In the genomic region with DNA sequence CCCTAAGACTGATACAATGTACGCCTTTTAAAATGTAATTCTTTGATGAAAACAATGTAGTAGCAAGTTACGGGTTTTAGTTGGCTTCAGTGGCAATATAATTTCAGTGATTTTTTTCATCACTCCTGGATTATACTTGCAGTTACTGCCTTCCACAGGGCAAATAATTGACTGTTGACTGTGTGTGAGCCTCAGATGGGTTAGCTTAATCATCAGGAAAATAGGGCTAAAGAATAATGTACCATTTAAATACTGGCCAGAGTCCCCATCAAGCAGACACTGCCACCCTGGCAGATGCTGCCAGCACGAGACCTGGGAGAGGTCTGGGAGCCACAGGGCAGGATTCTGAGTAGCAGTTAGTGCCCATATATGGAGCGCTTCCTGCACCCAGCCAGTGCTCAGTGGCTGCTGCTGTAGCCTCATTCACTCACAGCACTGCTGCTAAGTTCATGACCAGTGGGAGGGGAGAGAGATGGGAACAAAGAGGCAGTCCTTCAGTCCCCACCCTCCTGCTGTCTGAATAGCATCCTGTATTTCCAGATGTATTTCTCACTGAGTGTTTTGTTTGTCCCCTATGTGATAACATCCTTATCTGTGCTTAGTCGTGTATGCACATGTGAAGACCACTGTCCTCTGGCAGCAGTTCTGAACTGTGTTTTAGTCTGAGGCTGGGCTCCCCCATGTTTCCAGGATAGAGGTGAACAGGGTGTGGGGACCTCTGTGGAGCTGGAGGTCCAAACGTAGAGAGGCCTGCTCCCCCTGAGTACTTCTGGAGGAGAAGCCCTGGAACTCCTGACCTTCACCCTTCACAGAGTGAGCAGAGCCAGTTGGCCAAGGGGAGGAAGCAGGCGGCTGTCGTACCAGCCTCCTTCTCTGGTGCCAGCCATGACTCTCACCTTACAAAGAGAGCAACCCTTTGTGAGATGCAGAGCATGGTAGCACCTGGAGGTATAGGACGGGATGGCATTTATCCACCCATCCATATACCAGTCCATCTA, we compare ENCODE assay signal across 10 cellular contexts.
DNase-seq lines count a peak whose midpoint lies in the region; TF ChIP-seq lines count a peak whose summit lies in the region.
"Had no signal": no experiment of that assay in that cellular context is flagged by ENCODE, and none has a peak within 500 bp of the region (broad histone marks: within the 10 kb centered on the region; RNA-seq: fewer than 3 reads in every experiment).

No MANE protein-coding gene starts in this region.

- BruUV-seq in Caco-2 (replicated peaks; lab: Mats Ljungman, UMichigan) (no TSS peak), OCI-LY7 (replicated peaks; lab: Mats Ljungman, UMichigan) (no TSS peak)

- no peaks in the 10 kb centered on the region for H4K20me1 ChIP-seq in OCI-LY7 (ENCODE audit: insufficient read depth, low read length)

- H3K4me2 ChIP-seq in OCI-LY7 (ENCODE audit: low read length) = no peak overlapping the region

- intact Hi-C loops in Caco-2 (cut with micrococcal nuclease; ENCODE audit: unreplicated experiment) = no loop called here
- intact Hi-C loops in OCI-LY7 (cut with micrococcal nuclease; ENCODE audit: unreplicated experiment) = loop anchor here (5.0 kb wide), 1 partner anchor 72 kb away; no protein-coding TSS in a partner anchor

- H3K4me1 ChIP-seq in Caco-2 = no peaks in the 10 kb centered on the region
- H3K4me1 ChIP-seq in OCI-LY7 (ENCODE audit: insufficient read depth, low read length, poor library complexity, severe bottlenecking) = peaks cover 21% of the 10 kb centered on the region
- H3K4me1 ChIP-seq: vagina had no signal

- no peak overlapping the region for H3K27ac ChIP-seq in OCI-LY7 (ENCODE audit: low read depth, low read length, poor library complexity, severe bottlenecking)
- H3K27ac ChIP-seq: vagina had no signal

- no peaks in the 10 kb centered on the region for H3K79me2 ChIP-seq in OCI-LY7 (ENCODE audit: insufficient read depth, low read depth, low read length)

- H2AFZ ChIP-seq in OCI-LY7 (ENCODE audit: low read length) = no peak overlapping the region

- no peaks in the 10 kb centered on the region for H3K27me3 Mint-ChIP-seq in activated CD4-positive, alpha-beta T cell treated with anti-CD3 and anti-CD28 coated beads, Interleukin-2, amount 10 ng/mL, durations not matched to agents 7 days and 5 days
- H3K27me3 Mint-ChIP-seq in glutamatergic neuron (ENCODE audit: unreplicated experiment) (peaks cover 2% of the 10 kb centered on the region), Caco-2 (ENCODE audit: insufficient read depth, unreplicated experiment) (no peaks in the 10 kb centered on the region)

- H3K9me3 Mint-ChIP-seq in activated CD4-positive, alpha-beta T cell treated with anti-CD3 and anti-CD28 coated beads, Interleukin-2, amount 10 ng/mL, durations not matched to agents 7 days and 5 days = no peaks in the 10 kb centered on the region
- H3K9me3 Mint-ChIP-seq in glutamatergic neuron (ENCODE audit: unreplicated experiment) = peaks cover 7% of the 10 kb centered on the region
- peaks cover 11% of the 10 kb centered on the region for H3K9me3 Mint-ChIP-seq in Caco-2 (ENCODE audit: unreplicated experiment)

- H3K9me2 ChIP-seq in OCI-LY7 (ENCODE audit: insufficient read depth, low read length) = no peaks in the 10 kb centered on the region

- H3K36me3 Mint-ChIP-seq in activated CD4-positive, alpha-beta T cell treated with anti-CD3 and anti-CD28 coated beads, Interleukin-2, amount 10 ng/mL, durations not matched to agents 7 days and 5 days (ENCODE audit: low read depth) = peaks cover 6% of the 10 kb centered on the region
- H3K36me3 Mint-ChIP-seq in glutamatergic neuron (ENCODE audit: unreplicated experiment) (no peaks in the 10 kb centered on the region), Caco-2 (ENCODE audit: insufficient read depth, unreplicated experiment) (no peaks in the 10 kb centered on the region)

- POLR2A ChIA-PET in activated CD4-positive, alpha-beta T cell treated with anti-CD3 and anti-CD28 coated beads, Interleukin-2, amount 10 ng/mL, durations not matched to agents 7 days and 5 days (lab: Charles Lee) = no interaction called here
- POLR2A ChIA-PET in Caco-2 (lab: Charles Lee) = no interaction called here
- POLR2A ChIA-PET in OCI-LY7 (lab: Charles Lee) = interaction anchor here (0.6 to 1.3 kb wide), 2 partner anchors 100 to 485 kb away, joined by 3 to 7 read pairs; no protein-coding TSS in a partner anchor

- TF ChIP-seq CTCF in glutamatergic neuron (IDR thresholded peaks at IDR 0.05; ENCODE audit: partially characterized antibody, unreplicated experiment) (no peak), Caco-2 (IDR thresholded peaks at IDR 0.05; ENCODE audit: insufficient read depth in 1 of 2, low read depth in 1 of 2, low read length in 1 of 2, severe bottlenecking in 1 of 2, unreplicated experiment in 1 of 2) (no peak), OCI-LY7 (conservative IDR thresholded peaks at IDR 0.05; ENCODE audit: low read length) (no peak)

- H3K27ac Mint-ChIP-seq in activated CD4-positive, alpha-beta T cell treated with anti-CD3 and anti-CD28 coated beads, Interleukin-2, amount 10 ng/mL, durations not matched to agents 7 days and 5 days = peak overlapping the region; percentile 51
- peak overlapping the region; percentile 19 for H3K27ac Mint-ChIP-seq in glutamatergic neuron (ENCODE audit: unreplicated experiment)
- H3K27ac Mint-ChIP-seq in Caco-2 (ENCODE audit: unreplicated experiment) = no peak overlapping the region
- H3K27ac Mint-ChIP-seq: memory B cell had no signal

- H3K27me3 ChIP-seq in H7 (ENCODE audit: control insufficient read depth, insufficient read depth, low read length) (no peaks in the 10 kb centered on the region), Caco-2 (replicated peaks; ENCODE audit: control insufficient read depth, insufficient read depth, low read length) (no peaks in the 10 kb centered on the region)
- H3K27me3 ChIP-seq: vagina had no signal

- H3K36me3 ChIP-seq in H7 (replicated peaks; ENCODE audit: control insufficient read depth, insufficient read depth, low read length) = no peaks in the 10 kb centered on the region
- H3K36me3 ChIP-seq in Caco-2 (ENCODE audit: control insufficient read depth, insufficient read depth, low read length) = no peaks in the 10 kb centered on the region
- no peaks in the 10 kb centered on the region for H3K36me3 ChIP-seq in OCI-LY7 (ENCODE audit: insufficient read depth, low read length)
- H3K36me3 ChIP-seq: vagina had no signal

- no peak overlapping the region for H3K4me3 Mint-ChIP-seq in activated CD4-positive, alpha-beta T cell treated with anti-CD3 and anti-CD28 coated beads, Interleukin-2, amount 10 ng/mL, durations not matched to agents 7 days and 5 days
- H3K4me3 Mint-ChIP-seq in glutamatergic neuron (ENCODE audit: unreplicated experiment) (no peak overlapping the region), Caco-2 (ENCODE audit: unreplicated experiment) (no peak overlapping the region)
- H3K4me3 Mint-ChIP-seq: memory B cell had no signal

- peaks cover 48% of the 10 kb centered on the region for H3K4me1 Mint-ChIP-seq in activated CD4-positive, alpha-beta T cell treated with anti-CD3 and anti-CD28 coated beads, Interleukin-2, amount 10 ng/mL, durations not matched to agents 7 days and 5 days
- H3K4me1 Mint-ChIP-seq in glutamatergic neuron (ENCODE audit: low read depth, unreplicated experiment) (peaks cover 42% of the 10 kb centered on the region), Caco-2 (ENCODE audit: low read depth, unreplicated experiment) (no peaks in the 10 kb centered on the region)

- H3K4me3 ChIP-seq in H7 (ENCODE audit: insufficient read depth, low read depth, low read length) (no peak overlapping the region), Caco-2 (ENCODE audit: low read depth, low read length) (no peak overlapping the region), OCI-LY7 (ENCODE audit: low read depth, low read length, poor library complexity, severe bottlenecking) (no peak overlapping the region)
- H3K4me3 ChIP-seq: vagina had no signal

- in situ Hi-C loops in ACHN (cut with HindIII; ENCODE audit: low pct_ligation_motif_present, low pct_unique_long_range_greater_than_20kb, low sequenced_read_pairs) = no loop called here

- CTCF ChIA-PET in activated CD4-positive, alpha-beta T cell treated with anti-CD3 and anti-CD28 coated beads, Interleukin-2, amount 10 ng/mL, durations not matched to agents 7 days and 5 days (lab: Charles Lee) = no interaction called here
- CTCF ChIA-PET in Caco-2 (lab: Charles Lee) = no interaction called here
- CTCF ChIA-PET in OCI-LY7 (lab: Charles Lee; ENCODE audit: unreplicated experiment) = no interaction called here

- H3K9me3 ChIP-seq in Caco-2 (no peaks in the 10 kb centered on the region), OCI-LY7 (ENCODE audit: low read length) (no peaks in the 10 kb centered on the region)
- H3K9me3 ChIP-seq: vagina had no signal

- DNase-seq in ACHN (peak; percentile 15), H7 (peak; percentile 70), glutamatergic neuron (no peak), Caco-2 (no peak), NCI-H526 treated with DMSO at 0.1 percent for 48 hours (lab: John Stamatoyannopoulos, UW) (no peak), OCI-LY7 (ENCODE audit: low spot score) (no peak)
- DNase-seq in activated CD4-positive, alpha-beta T cell treated with anti-CD3 and anti-CD28 coated beads, Interleukin-2, amount 10 ng/mL, durations not matched to agents 7 days and 5 days = peak; percentile 59
- no peak for DNase-seq in NK-92 treated with Interleukin-12 subunit alpha and Interleukin-12 subunit beta, amount 100 ng/mL, for 24 hours (lab: John Stamatoyannopoulos, UW)

Comparison
In these comparisons a context has a peak if more than half of its experiments do, and no peak if none do; other contexts are left out.
1. DNase-seq: peak in ACHN (single experiment), H7 (single experiment) and activated CD4-positive, alpha-beta T cell treated with anti-CD3 and anti-CD28 coated beads, Interleukin-2, amount 10 ng/mL, durations not matched to agents 7 days and 5 days (single experiment); none in glutamatergic neuron (single experiment), NK-92 treated with Interleukin-12 subunit alpha and Interleukin-12 subunit beta, amount 100 ng/mL, for 24 hours (single experiment), Caco-2 (0 of 2), NCI-H526 treated with DMSO at 0.1 percent for 48 hours (single experiment) and OCI-LY7 (single experiment).